ENCODE assay signal across 29 cellular contexts in genomic region chr19:19506592-19506991, GRCh38. TPM values are rescaled to one million over a fixed set of nuclear protein-coding genes. Genes with fewer than 3 reads are reported as not detected.
A peak's percentile ranks its signal among the peaks of the same experiment; 100 is the strongest.
DNase-seq lines count a peak whose midpoint lies in the region; ATAC-seq, FAIRE-seq and TF ChIP-seq lines count a peak whose summit lies in the region.
"Had no signal": no experiment of that assay in that cellular context is flagged by ENCODE, and none has a peak within 500 bp of the region (broad histone marks: within the 10 kb centered on the region; RNA-seq: fewer than 3 reads in every experiment).

No MANE protein-coding gene starts in this region.

- DNase-seq in HepG2 (ENCODE audit: low spot score): no peak
- DNase-seq in right lobe of liver: no peak
- DNase-seq in endothelial cell (ENCODE audit: low spot score): no peak
- peak; percentile 35 for DNase-seq in superior temporal gyrus (ENCODE audit: extremely low spot score)
- DNase-seq in RKO (ENCODE audit: low spot score): no peak
- DNase-seq: activated CD4-positive, alpha-beta T cell treated with anti-CD3 and anti-CD28 coated beads, Interleukin-2, amount 10 ng/mL, durations not matched to agents 24 days and 14 days; activated T-cell treated with anti-CD3 and anti-CD28 coated beads, Interleukin-2, amount 50 U/mL, for 4 hours; amniotic stem cell; brain microvascular endothelial cell; CD8-positive, alpha-beta T cell; DMS153; GOT3; islet precursor cell; left ventricle myocardium inferior; naive B cell; NCI-H146; NCI-H2107; NCI-H446 treated with DMSO at 0.1 percent for 48 hours; stimulated activated CD4-positive, alpha-beta T cell treated with anti-CD3 and anti-CD28 coated beads, Interleukin-1b, Interleukin-23, amount 100 ng/mL, for 48 hours; stimulated activated CD8-positive, alpha-beta memory T cell treated with anti-CD3 and anti-CD28 coated beads, Interleukin-4, amount 100 ng/mL, for 48 hours; trophoblast cell had no signal

- H3K4me3 Mint-ChIP-seq in endothelial cell (ENCODE audit: unreplicated experiment): peak overlapping the region; percentile 78
- H3K4me3 Mint-ChIP-seq: activated CD4-positive, alpha-beta T cell treated with anti-CD3 and anti-CD28 coated beads, Interleukin-2, amount 10 ng/mL, durations not matched to agents 24 days and 14 days; activated T-cell treated with anti-CD3 and anti-CD28 coated beads, Interleukin-2, amount 50 U/mL, for 4 hours; B cell; CD8-positive, alpha-beta T cell; mesothelial cell of epicardium had no signal

- peaks cover 34% of the 10 kb centered on the region for H3K36me3 Mint-ChIP-seq in endothelial cell (ENCODE audit: low read depth, unreplicated experiment)

- no peak for FAIRE-seq in HepG2 (lab: Jason Lieb, UNC)
- FAIRE-seq: A204.1 had no signal

- no peak for ATAC-seq in HepG2
- no peak for ATAC-seq in right lobe of liver
- ATAC-seq in GM21360 (IDR thresholded peaks at IDR 0.05; ENCODE audit: unreplicated experiment): no peak
- ATAC-seq: activated T-cell treated with anti-CD3 and anti-CD28 coated beads, Interleukin-2, amount 50 U/mL, for 4 hours; CD8-positive, alpha-beta T cell; Right ventricle myocardium inferior had no signal

- H3K4me1 Mint-ChIP-seq in endothelial cell (ENCODE audit: unreplicated experiment): no peaks in the 10 kb centered on the region
- H3K4me1 Mint-ChIP-seq: B cell, mesothelial cell of epicardium had no signal

- H3K4me3 ChIP-seq in HepG2 (replicated peaks in 1 of 3; ENCODE audit: insufficient read depth in 1 of 3, low read depth in 2 of 3, low read length in 3 of 3) (no peak overlapping the region), right lobe of liver (no peak overlapping the region)
- H3K4me3 ChIP-seq: left ventricle myocardium inferior, smooth muscle cell had no signal

- no peaks in the 10 kb centered on the region for H3K4me1 ChIP-seq in HepG2 (ENCODE audit: insufficient read depth, low read length)
- no peaks in the 10 kb centered on the region for H3K4me1 ChIP-seq in right lobe of liver
- H3K4me1 ChIP-seq: left ventricle myocardium inferior had no signal

- no peaks in the 10 kb centered on the region for H3K9me3 Mint-ChIP-seq in endothelial cell (ENCODE audit: unreplicated experiment)
- H3K9me3 Mint-ChIP-seq: activated CD4-positive, alpha-beta T cell treated with anti-CD3 and anti-CD28 coated beads, Interleukin-2, amount 10 ng/mL, durations not matched to agents 24 days and 14 days; activated T-cell treated with anti-CD3 and anti-CD28 coated beads, Interleukin-2, amount 50 U/mL, for 4 hours; CD8-positive, alpha-beta T cell; mesothelial cell of epicardium; naive B cell had no signal

- H3K9me3 ChIP-seq in HepG2 (ENCODE audit: low read length): no peaks in the 10 kb centered on the region
- no peaks in the 10 kb centered on the region for H3K9me3 ChIP-seq in right lobe of liver
- H3K9me3 ChIP-seq: left ventricle myocardium inferior had no signal

- H3K9ac ChIP-seq in HepG2 (ENCODE audit: insufficient read depth, low read depth, low read length): no peak overlapping the region

- 96% methylated on average over 12 of the region's 12 CpGs for WGBS in HepG2 (ENCODE audit: low lambda C conversion rate)
- 89% methylated on average over 12 of the region's 12 CpGs for WGBS in right lobe of liver (ENCODE audit: insufficient coverage, low coverage, low lambda C conversion rate, missing lambda C conversion rate)

- H3K27ac Mint-ChIP-seq in endothelial cell (ENCODE audit: unreplicated experiment): peak overlapping the region; percentile 30
- H3K27ac Mint-ChIP-seq: activated CD4-positive, alpha-beta T cell treated with anti-CD3 and anti-CD28 coated beads, Interleukin-2, amount 10 ng/mL, durations not matched to agents 24 days and 14 days; B cell; CD8-positive, alpha-beta T cell; mesothelial cell of epicardium had no signal

- no peak for TF ChIP-seq RAD21 in HepG2 (CRISPR knock-in tag; IDR thresholded peaks at IDR 0.05)

- H3K27me3 ChIP-seq in HepG2 (ENCODE audit: control insufficient read depth in 1 of 2, insufficient read depth in 2 of 2, low read length in 2 of 2) (no peaks in the 10 kb centered on the region), right lobe of liver (no peaks in the 10 kb centered on the region)
- H3K27me3 ChIP-seq: brain microvascular endothelial cell had no signal

- TF ChIP-seq EP300 in HepG2 (IDR thresholded peaks at IDR 0.05; ENCODE audit: low read depth in 2 of 2, low read length in 2 of 2): no peak
- TF ChIP-seq EP300 in HepG2 (CRISPR knock-in tag; IDR thresholded peaks at IDR 0.05; ENCODE audit: borderline replicate concordance): no peak

- H3K27ac ChIP-seq in HepG2 (ENCODE audit: extremely low read length, insufficient read depth, low read length): no peak overlapping the region
- H3K27ac ChIP-seq in right lobe of liver: no peak overlapping the region
- H3K27ac ChIP-seq: brain microvascular endothelial cell, HL-60, left ventricle myocardium inferior, VCaP had no signal

- in situ Hi-C loops in HepG2 (cut with HindIII; ENCODE audit: extremely low pct_ligation_motif_present, low pct_unique_long_range_greater_than_20kb): no loop called here

- H3K27me3 Mint-ChIP-seq in endothelial cell (ENCODE audit: unreplicated experiment): peaks cover 13% of the 10 kb centered on the region
- H3K27me3 Mint-ChIP-seq: activated CD4-positive, alpha-beta T cell treated with anti-CD3 and anti-CD28 coated beads, Interleukin-2, amount 10 ng/mL, durations not matched to agents 24 days and 14 days; B cell; naive B cell had no signal

- BruUV-seq in HepG2 (replicated peaks; lab: Mats Ljungman, UMichigan): TSS peak; percentile 36

- POLR2A ChIA-PET in HepG2 (lab: Yijun Ruan, JAX): interaction anchor here (0.9 kb wide), 1 partner anchor 10 kb away, joined by 4 read pairs; no protein-coding TSS in a partner anchor

- H3K4me2 ChIP-seq in HepG2 (ENCODE audit: low read depth, low read length): no peak overlapping the region
- H3K4me2 ChIP-seq: smooth muscle cell had no signal

- no peaks in the 10 kb centered on the region; the same call in 1 of the 2 replicates for H4K20me1 ChIP-seq in HepG2 (ENCODE audit: insufficient read depth, low read length)

- TF ChIP-seq CTCF in HepG2 (CRISPR knock-in tag; IDR thresholded peaks at IDR 0.05) (no peak), right lobe of liver (IDR thresholded peaks at IDR 0.05) (no peak), endothelial cell (IDR thresholded peaks at IDR 0.05; ENCODE audit: unreplicated experiment) (no peak)

- H2AFZ ChIP-seq in HepG2 (ENCODE audit: low read length): no peak overlapping the region

- peaks cover 14 to 46% of the 10 kb centered on the region in 2 experiments; a peak in 4 of 5 replicates for H3K36me3 ChIP-seq in HepG2 (replicated peaks in 1 of 2; ENCODE audit: control insufficient read depth in 1 of 2, insufficient read depth in 2 of 2, low read length in 2 of 2)
- peaks cover 7 to 34% (median 18%) of the 10 kb centered on the region in 4 donors for H3K36me3 ChIP-seq in right lobe of liver

- intact Hi-C loops in HepG2 (cut with micrococcal nuclease; ENCODE audit: unreplicated experiment) (no loop called here), right lobe of liver (cut with DNase I) (no loop called here)

- CTCF ChIA-PET in HepG2 (lab: Yijun Ruan, JAX; ENCODE audit: low intra/inter-chr PET ratio, low total read pairs): no interaction called here

- no peaks in the 10 kb centered on the region for H3K79me2 ChIP-seq in HepG2 (ENCODE audit: insufficient read depth, low read length)

- no peak for TF ChIP-seq POLR2A in HepG2 (IDR thresholded peaks at IDR 0.05; ENCODE audit: insufficient read depth in 1 of 2, low read depth in 2 of 2, low read length in 2 of 2)
- no peak for TF ChIP-seq POLR2A in right lobe of liver (IDR thresholded peaks at IDR 0.05)

RNA-seq across cellular contexts. Expression of gene TSSK6, which starts 8.8 kb away (rescaled TPM):
- total RNA-seq in HepG2 (2016; rRNA removed; fragmentation: Illumina TruSeq; extraction: Trizol) (0.71 and 0.86 TPM in 2 replicates), right lobe of liver (1 to 10 TPM in 4 of 6 experiments, under 1 TPM in 2; 0.53 to 2.9 (median 1.1) TPM), endothelial cell (ENCODE audit: unreplicated experiment) (2.7 TPM)
- 0.35 and 0.40 TPM in 2 replicates for total RNA-seq in HepG2 (2016; cell fraction: cytosol; rRNA removed; fragmentation: Illumina TruSeq; extraction: Trizol; ENCODE audit: low read depth)
- 0.65 and 0.85 TPM in 2 replicates for total RNA-seq in HepG2 (2016; cell fraction: insoluble cytoplasmic fraction; rRNA removed; fragmentation: Illumina TruSeq; extraction: Trizol)
- total RNA-seq in HepG2 (2016; cell fraction: membrane; rRNA removed; fragmentation: Illumina TruSeq; extraction: Trizol): 0.83 and 1.3 TPM in 2 replicates
- total RNA-seq in HepG2 (2016; cell fraction: nucleus; rRNA removed; fragmentation: Illumina TruSeq; extraction: Trizol): 0.50 and 1.3 TPM in 2 replicates
- 1.2 and 2.0 TPM in 2 replicates for polyA plus RNA-seq in HepG2 (2011; rRNA removed)
- 1.4 and 2.8 TPM in 2 replicates for polyA plus RNA-seq in HepG2 (2011; cell fraction: cytosol; rRNA removed)
- polyA plus RNA-seq in HepG2 (2011; cell fraction: nucleus; rRNA removed): 6.3 and 8.3 TPM in 2 replicates
- 0.81 and 1.2 TPM in 2 replicates for polyA plus RNA-seq in HepG2 (2012)
- 0.16 and 0.19 TPM in 2 replicates for polyA plus RNA-seq in HepG2 (2016; cell fraction: cytosol; fragmentation: Illumina TruSeq; extraction: Trizol; ENCODE audit: low read depth)
- polyA plus RNA-seq in HepG2 (2016; cell fraction: insoluble cytoplasmic fraction; fragmentation: Illumina TruSeq; extraction: Trizol; ENCODE audit: low read depth): 1.1 and 1.7 TPM in 2 replicates
- polyA plus RNA-seq in HepG2 (2016; cell fraction: membrane; fragmentation: Illumina TruSeq; extraction: Trizol; ENCODE audit: low read depth): 0.68 and 0.82 TPM in 2 replicates
- 1.3 and 2.4 TPM in 2 replicates for polyA plus RNA-seq in HepG2 (2016; cell fraction: nucleus; fragmentation: Illumina TruSeq; extraction: Trizol; ENCODE audit: insufficient read depth, low read depth)
- 2.0 and 5.3 TPM in 2 replicates for polyA minus RNA-seq in HepG2 (2011; rRNA and poly(A)+ RNA removed; ENCODE audit: low replicate concordance)
- 1.3 and 1.5 TPM in 2 replicates for polyA minus RNA-seq in HepG2 (2011; cell fraction: cytosol; rRNA and poly(A)+ RNA removed)
- polyA minus RNA-seq in HepG2 (2011; cell fraction: nucleus; rRNA and poly(A)+ RNA removed): 1.9 and 3.7 TPM in 2 replicates

RNA-seq across cellular contexts. Expression of gene NDUFA13, which starts 9.4 kb away (rescaled TPM):
- 278 and 337 TPM in 2 replicates for total RNA-seq in HepG2 (2016; rRNA removed; fragmentation: Illumina TruSeq; extraction: Trizol)
- 98.4 and 99.8 TPM in 2 replicates for total RNA-seq in HepG2 (2016; cell fraction: cytosol; rRNA removed; fragmentation: Illumina TruSeq; extraction: Trizol; ENCODE audit: low read depth)
- total RNA-seq in HepG2 (2016; cell fraction: insoluble cytoplasmic fraction; rRNA removed; fragmentation: Illumina TruSeq; extraction: Trizol): 323 and 362 TPM in 2 replicates
- 84.6 and 89.0 TPM in 2 replicates for total RNA-seq in HepG2 (2016; cell fraction: membrane; rRNA removed; fragmentation: Illumina TruSeq; extraction: Trizol)
- total RNA-seq in HepG2 (2016; cell fraction: nucleus; rRNA removed; fragmentation: Illumina TruSeq; extraction: Trizol): 193 and 208 TPM in 2 replicates
- 366 and 368 TPM in 2 replicates for polyA plus RNA-seq in HepG2 (2011; rRNA removed)
- 715 and 846 TPM in 2 replicates for polyA plus RNA-seq in HepG2 (2011; cell fraction: cytosol; rRNA removed)
- 199 and 226 TPM in 2 replicates for polyA plus RNA-seq in HepG2 (2011; cell fraction: nucleus; rRNA removed)
- polyA plus RNA-seq in HepG2 (2012): 207 and 262 TPM in 2 replicates
- polyA plus RNA-seq in HepG2 (2016; cell fraction: cytosol; fragmentation: Illumina TruSeq; extraction: Trizol; ENCODE audit: low read depth): 72.4 and 85.3 TPM in 2 replicates
- 186 TPM in 2 replicates for polyA plus RNA-seq in HepG2 (2016; cell fraction: insoluble cytoplasmic fraction; fragmentation: Illumina TruSeq; extraction: Trizol; ENCODE audit: low read depth)
- 52.4 and 56.3 TPM in 2 replicates for polyA plus RNA-seq in HepG2 (2016; cell fraction: membrane; fragmentation: Illumina TruSeq; extraction: Trizol; ENCODE audit: low read depth)
- polyA plus RNA-seq in HepG2 (2016; cell fraction: nucleus; fragmentation: Illumina TruSeq; extraction: Trizol; ENCODE audit: insufficient read depth, low read depth): 235 and 237 TPM in 2 replicates
- polyA minus RNA-seq in HepG2 (2011; rRNA and poly(A)+ RNA removed; ENCODE audit: low replicate concordance): 73.2 and 83.5 TPM in 2 replicates
- 58.6 and 70.0 TPM in 2 replicates for polyA minus RNA-seq in HepG2 (2011; cell fraction: cytosol; rRNA and poly(A)+ RNA removed)
- 42.1 and 44.4 TPM in 2 replicates for polyA minus RNA-seq in HepG2 (2011; cell fraction: nucleus; rRNA and poly(A)+ RNA removed)
- total RNA-seq in right lobe of liver: 100 to 1,000 TPM in 4 of 6 experiments, 10 to 100 TPM in 2; 20.8 to 202 (median 154) TPM
- 278 TPM for total RNA-seq in endothelial cell (ENCODE audit: unreplicated experiment)

RNA-seq across cellular contexts. Expression of gene YJEFN3, which starts 22.1 kb away (rescaled TPM):
- total RNA-seq in HepG2 (2016; rRNA removed; fragmentation: Illumina TruSeq; extraction: Trizol) (0.32 and 0.89 TPM in 2 replicates), right lobe of liver (1 to 10 TPM in 4 of 6 experiments, under 1 TPM in 2; 0.31 to 4.2 (median 1.8) TPM), endothelial cell (ENCODE audit: unreplicated experiment) (5.2 TPM)
- 0.30 and 0.44 TPM in 2 replicates for total RNA-seq in HepG2 (2016; cell fraction: cytosol; rRNA removed; fragmentation: Illumina TruSeq; extraction: Trizol; ENCODE audit: low read depth)
- total RNA-seq in HepG2 (2016; cell fraction: insoluble cytoplasmic fraction; rRNA removed; fragmentation: Illumina TruSeq; extraction: Trizol): 0.19 and 0.69 TPM in 2 replicates
- 0.28 and 0.41 TPM in 2 replicates for total RNA-seq in HepG2 (2016; cell fraction: membrane; rRNA removed; fragmentation: Illumina TruSeq; extraction: Trizol)
- total RNA-seq in HepG2 (2016; cell fraction: nucleus; rRNA removed; fragmentation: Illumina TruSeq; extraction: Trizol): 1.1 and 1.4 TPM in 2 replicates
- 4.0 TPM in 2 replicates for polyA plus RNA-seq in HepG2 (2011; rRNA removed)
- polyA plus RNA-seq in HepG2 (2011; cell fraction: cytosol; rRNA removed): 0.47 and 1.4 TPM in 2 replicates
- polyA plus RNA-seq in HepG2 (2011; cell fraction: nucleus; rRNA removed): 61.3 and 67.2 TPM in 2 replicates
- polyA plus RNA-seq in HepG2 (2012): 5.6 and 8.4 TPM in 2 replicates
- 0.37 TPM in 1 of 2 replicates, not detected in the other for polyA plus RNA-seq in HepG2 (2016; cell fraction: cytosol; fragmentation: Illumina TruSeq; extraction: Trizol; ENCODE audit: low read depth)
- polyA plus RNA-seq in HepG2 (2016; cell fraction: insoluble cytoplasmic fraction; fragmentation: Illumina TruSeq; extraction: Trizol; ENCODE audit: low read depth): 0.09 TPM in 1 of 2 replicates, not detected in the other
- polyA plus RNA-seq in HepG2 (2016; cell fraction: membrane; fragmentation: Illumina TruSeq; extraction: Trizol; ENCODE audit: low read depth): not detected in 2 replicates
- 9.8 and 10.6 TPM in 2 replicates for polyA plus RNA-seq in HepG2 (2016; cell fraction: nucleus; fragmentation: Illumina TruSeq; extraction: Trizol; ENCODE audit: insufficient read depth, low read depth)
- polyA minus RNA-seq in HepG2 (2011; rRNA and poly(A)+ RNA removed; ENCODE audit: low replicate concordance): 0.86 and 2.2 TPM in 2 replicates
- polyA minus RNA-seq in HepG2 (2011; cell fraction: cytosol; rRNA and poly(A)+ RNA removed): 0.49 TPM in 1 of 2 replicates, not detected in the other
- polyA minus RNA-seq in HepG2 (2011; cell fraction: nucleus; rRNA and poly(A)+ RNA removed): 5.0 and 5.3 TPM in 2 replicates

RNA-seq across cellular contexts. Expression of gene CILP2, which starts 31.5 kb away (rescaled TPM):
- total RNA-seq in HepG2 (2016; rRNA removed; fragmentation: Illumina TruSeq; extraction: Trizol): 0.09 TPM in 1 of 2 replicates, not detected in the other
- not detected in 2 replicates for total RNA-seq in HepG2 (2016; cell fraction: cytosol; rRNA removed; fragmentation: Illumina TruSeq; extraction: Trizol; ENCODE audit: low read depth)
- total RNA-seq in HepG2 (2016; cell fraction: insoluble cytoplasmic fraction; rRNA removed; fragmentation: Illumina TruSeq; extraction: Trizol): 0.15 TPM in 1 of 2 replicates, not detected in the other
- total RNA-seq in HepG2 (2016; cell fraction: membrane; rRNA removed; fragmentation: Illumina TruSeq; extraction: Trizol): not detected in 2 replicates
- 0.16 and 0.19 TPM in 2 replicates for total RNA-seq in HepG2 (2016; cell fraction: nucleus; rRNA removed; fragmentation: Illumina TruSeq; extraction: Trizol)
- 0.18 and 0.37 TPM in 2 replicates for polyA plus RNA-seq in HepG2 (2011; rRNA removed)
- 0.16 and 0.19 TPM in 2 replicates for polyA plus RNA-seq in HepG2 (2011; cell fraction: cytosol; rRNA removed)
- 0.66 and 0.74 TPM in 2 replicates for polyA plus RNA-seq in HepG2 (2011; cell fraction: nucleus; rRNA removed)
- polyA plus RNA-seq in HepG2 (2012): 0.31 and 0.51 TPM in 2 replicates
- polyA plus RNA-seq in HepG2 (2016; cell fraction: cytosol; fragmentation: Illumina TruSeq; extraction: Trizol; ENCODE audit: low read depth): not detected in 2 replicates
- 0.05 and 0.12 TPM in 2 replicates for polyA plus RNA-seq in HepG2 (2016; cell fraction: insoluble cytoplasmic fraction; fragmentation: Illumina TruSeq; extraction: Trizol; ENCODE audit: low read depth)
- polyA plus RNA-seq in HepG2 (2016; cell fraction: membrane; fragmentation: Illumina TruSeq; extraction: Trizol; ENCODE audit: low read depth): not detected in 2 replicates
- 0.35 and 0.44 TPM in 2 replicates for polyA plus RNA-seq in HepG2 (2016; cell fraction: nucleus; fragmentation: Illumina TruSeq; extraction: Trizol; ENCODE audit: insufficient read depth, low read depth)
- polyA minus RNA-seq in HepG2 (2011; rRNA and poly(A)+ RNA removed; ENCODE audit: low replicate concordance): 0.20 and 0.30 TPM in 2 replicates
- polyA minus RNA-seq in HepG2 (2011; cell fraction: cytosol; rRNA and poly(A)+ RNA removed): 0.26 and 0.30 TPM in 2 replicates
- polyA minus RNA-seq in HepG2 (2011; cell fraction: nucleus; rRNA and poly(A)+ RNA removed): 0.26 and 0.37 TPM in 2 replicates
- total RNA-seq in right lobe of liver: under 1 TPM in 4 of 6 experiments, not detected in 2; 0.05 to 0.33 (median 0.19) TPM
- total RNA-seq in endothelial cell (ENCODE audit: unreplicated experiment): 0.23 TPM
